8 cellular contexts compared by ENCODE assay signal in genomic region chr5:144203750-144204596, GRCh38. TPM values are rescaled to one million over a fixed set of nuclear protein-coding genes. Genes with fewer than 3 reads are reported as not detected.
DNase-seq lines count a peak whose midpoint lies in the region; ATAC-seq, FAIRE-seq and TF ChIP-seq lines count a peak whose summit lies in the region.

No MANE protein-coding gene starts in this region.

- no peak for TF ChIP-seq POLR2A in HepG2 (IDR thresholded peaks at IDR 0.05; ENCODE audit: insufficient read depth in 1 of 2, low read depth in 2 of 2, low read length in 2 of 2)
- no peak for TF ChIP-seq POLR2A in upper lobe of left lung (IDR thresholded peaks at IDR 0.05)

- H3K79me2 ChIP-seq in HepG2 (ENCODE audit: insufficient read depth, low read length), result no peaks in the 10 kb centered on the region

- TF ChIP-seq EP300 in HepG2 (IDR thresholded peaks at IDR 0.05; ENCODE audit: low read depth in 2 of 2, low read length in 2 of 2), result no peak
- no peak for TF ChIP-seq EP300 in HepG2 (CRISPR knock-in tag; IDR thresholded peaks at IDR 0.05; ENCODE audit: borderline replicate concordance)
- TF ChIP-seq EP300 in upper lobe of left lung (IDR thresholded peaks at IDR 0.05), result no peak

- BruUV-seq in HepG2 (replicated peaks; lab: Mats Ljungman, UMichigan), result no TSS peak

- H3K27ac ChIP-seq in SJCRH30, result no peak overlapping the region
- H3K27ac ChIP-seq in colonic mucosa, result no peak overlapping the region
- H3K27ac ChIP-seq in HepG2 (ENCODE audit: extremely low read length, insufficient read depth, low read length), result no peak overlapping the region
- H3K27ac ChIP-seq in upper lobe of left lung, result no peak overlapping the region

- ATAC-seq in natural killer cell (peak; percentile 67 to 79 (median 74)), GM21825 (IDR thresholded peaks at IDR 0.05; ENCODE audit: unreplicated experiment) (peak; percentile 76), HepG2 (peak; percentile 69), upper lobe of left lung (ENCODE audit: low FRiP score in 2 of 2) (peak; percentile 65 to 84)
- no peak for ATAC-seq in natural killer cell treated with Interleukin-12 subunit alpha and Interleukin-12 subunit beta and Interleukin-15 and Interleukin-18, amount 100 ng/mL, for 72 hours

- H3K4me3 ChIP-seq in SJCRH30 (no peak overlapping the region), colonic mucosa (no peak overlapping the region), HepG2 (replicated peaks in 1 of 3; ENCODE audit: insufficient read depth in 1 of 3, low read depth in 2 of 3, low read length in 3 of 3) (no peak overlapping the region), upper lobe of left lung (no peak overlapping the region)

- peak; percentile 67 for FAIRE-seq in HepG2 (lab: Jason Lieb, UNC)

- H3K27me3 Mint-ChIP-seq in natural killer cell (ENCODE audit: low read depth in 2 of 2), result peaks cover 39 to 74% of the 10 kb centered on the region in 2 donors
- H3K27me3 Mint-ChIP-seq in natural killer cell treated with Interleukin-12 subunit alpha and Interleukin-12 subunit beta and Interleukin-15 and Interleukin-18, amount 100 ng/mL, for 72 hours, result peaks cover 36 to 68% of the 10 kb centered on the region in 2 donors

- H3K36me3 ChIP-seq in SJCRH30, result no peaks in the 10 kb centered on the region
- H3K36me3 ChIP-seq in colonic mucosa, result no peaks in the 10 kb centered on the region
- H3K36me3 ChIP-seq in HepG2 (replicated peaks in 1 of 2; ENCODE audit: control insufficient read depth in 1 of 2, insufficient read depth in 2 of 2, low read length in 2 of 2), result no peaks in the 10 kb centered on the region
- no peaks in the 10 kb centered on the region for H3K36me3 ChIP-seq in upper lobe of left lung

- DNase-seq in natural killer cell, result no peak
- DNase-seq in natural killer cell treated with Interleukin-12 subunit alpha and Interleukin-12 subunit beta and Interleukin-15 and Interleukin-18, amount 100 ng/mL, for 72 hours (ENCODE audit: low spot score), result no peak
- DNase-seq in SJCRH30, result peak; percentile 22 to 69
- DNase-seq in colonic mucosa, result peak; percentile 48
- DNase-seq in HepG2 (ENCODE audit: low spot score), result peak; percentile 42
- peak in 1 of 2 donors; percentile 23 for DNase-seq in upper lobe of left lung

- no peak overlapping the region for H2AFZ ChIP-seq in HepG2 (ENCODE audit: low read length)

- no peak overlapping the region for H3K4me2 ChIP-seq in HepG2 (ENCODE audit: low read depth, low read length)

- H3K9me3 ChIP-seq in SJCRH30 (replicated peaks), result no peaks in the 10 kb centered on the region
- no peaks in the 10 kb centered on the region for H3K9me3 ChIP-seq in colonic mucosa
- H3K9me3 ChIP-seq in HepG2 (ENCODE audit: low read length), result no peaks in the 10 kb centered on the region
- no peaks in the 10 kb centered on the region for H3K9me3 ChIP-seq in upper lobe of left lung

- H3K4me1 Mint-ChIP-seq in natural killer cell, result no peaks in the 10 kb centered on the region
- H3K4me1 Mint-ChIP-seq in natural killer cell treated with Interleukin-12 subunit alpha and Interleukin-12 subunit beta and Interleukin-15 and Interleukin-18, amount 100 ng/mL, for 72 hours (ENCODE audit: low read depth in 2 of 2), result no peaks in the 10 kb centered on the region

- in situ Hi-C loops in HepG2 (cut with HindIII; ENCODE audit: extremely low pct_ligation_motif_present, low pct_unique_long_range_greater_than_20kb), result loop anchor here (10.0 kb wide), 1 partner anchor 1031 kb away; no protein-coding TSS in a partner anchor

- peaks cover 8% of the 10 kb centered on the region for H3K4me1 ChIP-seq in SJCRH30
- H3K4me1 ChIP-seq in colonic mucosa, result no peaks in the 10 kb centered on the region
- no peaks in the 10 kb centered on the region for H3K4me1 ChIP-seq in HepG2 (ENCODE audit: insufficient read depth, low read length)
- peaks cover 0 to 9% (median 6%) of the 10 kb centered on the region in 4 donors for H3K4me1 ChIP-seq in upper lobe of left lung

- H3K36me3 Mint-ChIP-seq in natural killer cell, result no peaks in the 10 kb centered on the region
- no peaks in the 10 kb centered on the region for H3K36me3 Mint-ChIP-seq in natural killer cell treated with Interleukin-12 subunit alpha and Interleukin-12 subunit beta and Interleukin-15 and Interleukin-18, amount 100 ng/mL, for 72 hours

- intact Hi-C loops in natural killer cell (cut with micrococcal nuclease), result loop anchor here (2.0 kb wide), 1 partner anchor 1927 kb away; no protein-coding TSS in a partner anchor
- intact Hi-C loops in colonic mucosa (cut with DNase I), result loop anchor here (2.0 to 10.0 kb wide), 2 partner anchors 189 to 1031 kb away; no protein-coding TSS in a partner anchor
- intact Hi-C loops in HepG2 (cut with micrococcal nuclease; ENCODE audit: unreplicated experiment), result loop anchor here (2.0 to 10.0 kb wide), 3 partner anchors 1143 to 1931 kb away; no protein-coding TSS in a partner anchor

- no peaks in the 10 kb centered on the region; the same call in 1 of the 2 replicates for H3K27me3 ChIP-seq in SJCRH30
- peaks cover 7% of the 10 kb centered on the region for H3K27me3 ChIP-seq in colonic mucosa
- H3K27me3 ChIP-seq in HepG2 (ENCODE audit: control insufficient read depth in 1 of 2, insufficient read depth in 2 of 2, low read length in 2 of 2), result peaks cover 3 to 20% of the 10 kb centered on the region in 2 experiments; a peak in 4 of 5 replicates
- peaks cover 0 to 8% (median 4%) of the 10 kb centered on the region in 4 donors for H3K27me3 ChIP-seq in upper lobe of left lung

- no peaks in the 10 kb centered on the region for H4K20me1 ChIP-seq in HepG2 (ENCODE audit: insufficient read depth, low read length)

- H3K9ac ChIP-seq in colonic mucosa (ENCODE audit: low read depth in 2 of 2, low read length in 2 of 2) (no peak overlapping the region), HepG2 (ENCODE audit: insufficient read depth, low read depth, low read length) (no peak overlapping the region)

- peak; percentile 91 for TF ChIP-seq CTCF in natural killer cell (IDR thresholded peaks at IDR 0.05)
- peak; percentile 97 for TF ChIP-seq CTCF in LNCAP (IDR thresholded peaks at IDR 0.05)
- peak; percentile 91 for TF ChIP-seq CTCF in colonic mucosa (IDR thresholded peaks at IDR 0.05)
- peak; percentile 77 for TF ChIP-seq CTCF in HepG2 (CRISPR knock-in tag; IDR thresholded peaks at IDR 0.05)
- peak; percentile 47 to 79 (median 76) for TF ChIP-seq CTCF in upper lobe of left lung (IDR thresholded peaks at IDR 0.05)

- H3K4me3 Mint-ChIP-seq in natural killer cell, result no peak overlapping the region
- H3K4me3 Mint-ChIP-seq in natural killer cell treated with Interleukin-12 subunit alpha and Interleukin-12 subunit beta and Interleukin-15 and Interleukin-18, amount 100 ng/mL, for 72 hours, result no peak overlapping the region

- WGBS in HepG2 (ENCODE audit: low lambda C conversion rate), result 17% methylated on average over 10 of the region's 10 CpGs
- WGBS in upper lobe of left lung, 2 donors, result 41% methylated on average over 10 of the region's 10 CpGs

- no peaks in the 10 kb centered on the region for H3K9me3 Mint-ChIP-seq in natural killer cell
- no peaks in the 10 kb centered on the region for H3K9me3 Mint-ChIP-seq in natural killer cell treated with Interleukin-12 subunit alpha and Interleukin-12 subunit beta and Interleukin-15 and Interleukin-18, amount 100 ng/mL, for 72 hours

- POLR2A ChIA-PET in HepG2 (lab: Yijun Ruan, JAX), result no interaction called here

- CTCF ChIA-PET in HepG2 (lab: Yijun Ruan, JAX; ENCODE audit: low intra/inter-chr PET ratio, low total read pairs), result interaction anchor here (1.0 to 1.9 kb wide), 2 partner anchors 1034 to 1684 kb away, joined by 3 to 13 read pairs; no protein-coding TSS in a partner anchor

- TF ChIP-seq RAD21 in HepG2 (CRISPR knock-in tag; IDR thresholded peaks at IDR 0.05), result peak; percentile 54

- H3K27ac Mint-ChIP-seq in natural killer cell, result no peak overlapping the region
- no peak overlapping the region for H3K27ac Mint-ChIP-seq in natural killer cell treated with Interleukin-12 subunit alpha and Interleukin-12 subunit beta and Interleukin-15 and Interleukin-18, amount 100 ng/mL, for 72 hours

RNA-seq across cellular contexts. Expression of gene KCTD16, which starts 33.3 kb away (rescaled TPM):
- under 1 TPM in 1 of 3 donors, not detected in 2; 0.16 TPM for total RNA-seq in natural killer cell
- total RNA-seq in natural killer cell treated with Interleukin-12 subunit alpha and Interleukin-12 subunit beta and Interleukin-15 and Interleukin-18, amount 100 ng/mL, for 72 hours, result not detected
- 0.04 and 0.05 TPM in 2 replicates for total RNA-seq in SJCRH30 (2014; rRNA removed; shearing (Covaris generic))
- total RNA-seq in colonic mucosa, result under 1 TPM; 0.02 to 0.03 TPM
- 0.02 and 0.06 TPM in 2 replicates for total RNA-seq in HepG2 (2016; rRNA removed; fragmentation: Illumina TruSeq; extraction: Trizol)
- total RNA-seq in HepG2 (2016; cell fraction: cytosol; rRNA removed; fragmentation: Illumina TruSeq; extraction: Trizol; ENCODE audit: low read depth), result not detected in 2 replicates
- 0.02 and 0.06 TPM in 2 replicates for total RNA-seq in HepG2 (2016; cell fraction: insoluble cytoplasmic fraction; rRNA removed; fragmentation: Illumina TruSeq; extraction: Trizol)
- total RNA-seq in HepG2 (2016; cell fraction: membrane; rRNA removed; fragmentation: Illumina TruSeq; extraction: Trizol), result 0.03 TPM in 1 of 2 replicates, not detected in the other
- 0.06 TPM in 1 of 2 replicates, not detected in the other for total RNA-seq in HepG2 (2016; cell fraction: nucleus; rRNA removed; fragmentation: Illumina TruSeq; extraction: Trizol)
- polyA plus RNA-seq in HepG2 (2011; rRNA removed), result 0.07 and 0.09 TPM in 2 replicates
- 0.03 and 0.05 TPM in 2 replicates for polyA plus RNA-seq in HepG2 (2011; cell fraction: cytosol; rRNA removed)
- polyA plus RNA-seq in HepG2 (2011; cell fraction: nucleus; rRNA removed), result 0.03 and 0.09 TPM in 2 replicates
- 0.09 and 0.11 TPM in 2 replicates for polyA plus RNA-seq in HepG2 (2012)
- not detected in 2 replicates for polyA plus RNA-seq in HepG2 (2016; cell fraction: cytosol; fragmentation: Illumina TruSeq; extraction: Trizol; ENCODE audit: low read depth)
- not detected in 2 replicates for polyA plus RNA-seq in HepG2 (2016; cell fraction: insoluble cytoplasmic fraction; fragmentation: Illumina TruSeq; extraction: Trizol; ENCODE audit: low read depth)
- polyA plus RNA-seq in HepG2 (2016; cell fraction: membrane; fragmentation: Illumina TruSeq; extraction: Trizol; ENCODE audit: low read depth), result not detected in 2 replicates
- polyA plus RNA-seq in HepG2 (2016; cell fraction: nucleus; fragmentation: Illumina TruSeq; extraction: Trizol; ENCODE audit: insufficient read depth, low read depth), result not detected in 2 replicates
- 0.16 and 0.64 TPM in 2 replicates for polyA minus RNA-seq in HepG2 (2011; rRNA and poly(A)+ RNA removed; ENCODE audit: low replicate concordance)
- polyA minus RNA-seq in HepG2 (2011; cell fraction: cytosol; rRNA and poly(A)+ RNA removed), result under 0.01 and 0.26 TPM in 2 replicates
- 0.90 and 0.99 TPM in 2 replicates for polyA minus RNA-seq in HepG2 (2011; cell fraction: nucleus; rRNA and poly(A)+ RNA removed)
- total RNA-seq in upper lobe of left lung, result 1 to 10 TPM in 1 of 6 donors, under 1 TPM in 5; under 0.01 to 1.7 (median 0.27) TPM

RNA-seq across cellular contexts. Expression of gene YIPF5, which starts 33.5 kb away (rescaled TPM):
- total RNA-seq in natural killer cell, result 10 to 100 TPM; 19.8 to 26.0 (median 24.6) TPM
- 10 to 100 TPM; 34.4 to 58.6 TPM for total RNA-seq in natural killer cell treated with Interleukin-12 subunit alpha and Interleukin-12 subunit beta and Interleukin-15 and Interleukin-18, amount 100 ng/mL, for 72 hours
- total RNA-seq in SJCRH30 (2014; rRNA removed; shearing (Covaris generic)), result 43.1 and 45.6 TPM in 2 replicates
- 10 to 100 TPM; 44.6 to 60.5 TPM for total RNA-seq in colonic mucosa
- total RNA-seq in HepG2 (2016; rRNA removed; fragmentation: Illumina TruSeq; extraction: Trizol), result 59.5 and 73.6 TPM in 2 replicates
- 9.3 TPM in 2 replicates for total RNA-seq in HepG2 (2016; cell fraction: cytosol; rRNA removed; fragmentation: Illumina TruSeq; extraction: Trizol; ENCODE audit: low read depth)
- total RNA-seq in HepG2 (2016; cell fraction: insoluble cytoplasmic fraction; rRNA removed; fragmentation: Illumina TruSeq; extraction: Trizol), result 62.8 and 73.7 TPM in 2 replicates
- 21.6 and 27.8 TPM in 2 replicates for total RNA-seq in HepG2 (2016; cell fraction: membrane; rRNA removed; fragmentation: Illumina TruSeq; extraction: Trizol)
- total RNA-seq in HepG2 (2016; cell fraction: nucleus; rRNA removed; fragmentation: Illumina TruSeq; extraction: Trizol), result 48.7 and 55.1 TPM in 2 replicates
- 47.9 and 61.4 TPM in 2 replicates for polyA plus RNA-seq in HepG2 (2011; rRNA removed)
- polyA plus RNA-seq in HepG2 (2011; cell fraction: cytosol; rRNA removed), result 44.7 and 74.0 TPM in 2 replicates
- 17.3 and 17.6 TPM in 2 replicates for polyA plus RNA-seq in HepG2 (2011; cell fraction: nucleus; rRNA removed)
- 46.2 and 51.8 TPM in 2 replicates for polyA plus RNA-seq in HepG2 (2012)
- polyA plus RNA-seq in HepG2 (2016; cell fraction: cytosol; fragmentation: Illumina TruSeq; extraction: Trizol; ENCODE audit: low read depth), result 7.7 and 8.4 TPM in 2 replicates
- polyA plus RNA-seq in HepG2 (2016; cell fraction: insoluble cytoplasmic fraction; fragmentation: Illumina TruSeq; extraction: Trizol; ENCODE audit: low read depth), result 49.2 and 50.7 TPM in 2 replicates
- 12.0 and 16.1 TPM in 2 replicates for polyA plus RNA-seq in HepG2 (2016; cell fraction: membrane; fragmentation: Illumina TruSeq; extraction: Trizol; ENCODE audit: low read depth)
- 57.1 and 60.6 TPM in 2 replicates for polyA plus RNA-seq in HepG2 (2016; cell fraction: nucleus; fragmentation: Illumina TruSeq; extraction: Trizol; ENCODE audit: insufficient read depth, low read depth)
- polyA minus RNA-seq in HepG2 (2011; rRNA and poly(A)+ RNA removed; ENCODE audit: low replicate concordance), result 46.8 and 62.6 TPM in 2 replicates
- 40.8 and 45.6 TPM in 2 replicates for polyA minus RNA-seq in HepG2 (2011; cell fraction: cytosol; rRNA and poly(A)+ RNA removed)
- polyA minus RNA-seq in HepG2 (2011; cell fraction: nucleus; rRNA and poly(A)+ RNA removed), result 42.1 and 44.6 TPM in 2 replicates
- 10 to 100 TPM in 5 of 6 donors, 1 to 10 TPM in 1; 9.4 to 45.2 (median 30.9) TPM for total RNA-seq in upper lobe of left lung

Comparison
In these comparisons a context has a peak if more than half of its experiments do, and no peak if none do; other contexts are left out.
1. ATAC-seq: peak in natural killer cell (3 of 3), GM21825 (single experiment), HepG2 (single experiment) and upper lobe of left lung (2 of 2); none in natural killer cell treated with Interleukin-12 subunit alpha and Interleukin-12 subunit beta and Interleukin-15 and Interleukin-18, amount 100 ng/mL, for 72 hours (0 of 2).
2. DNase-seq: peak in SJCRH30 (2 of 2), colonic mucosa (single experiment) and HepG2 (single experiment); none in natural killer cell (single experiment) and natural killer cell treated with Interleukin-12 subunit alpha and Interleukin-12 subunit beta and Interleukin-15 and Interleukin-18, amount 100 ng/mL, for 72 hours (single experiment).
3. Peak in every context shown above with its lines, with median percentiles within 50 percentile points of each other: CTCF ChIP-seq.